Comparison of ENCODE assay signal across 1 cellular context in the genomic region with DNA sequence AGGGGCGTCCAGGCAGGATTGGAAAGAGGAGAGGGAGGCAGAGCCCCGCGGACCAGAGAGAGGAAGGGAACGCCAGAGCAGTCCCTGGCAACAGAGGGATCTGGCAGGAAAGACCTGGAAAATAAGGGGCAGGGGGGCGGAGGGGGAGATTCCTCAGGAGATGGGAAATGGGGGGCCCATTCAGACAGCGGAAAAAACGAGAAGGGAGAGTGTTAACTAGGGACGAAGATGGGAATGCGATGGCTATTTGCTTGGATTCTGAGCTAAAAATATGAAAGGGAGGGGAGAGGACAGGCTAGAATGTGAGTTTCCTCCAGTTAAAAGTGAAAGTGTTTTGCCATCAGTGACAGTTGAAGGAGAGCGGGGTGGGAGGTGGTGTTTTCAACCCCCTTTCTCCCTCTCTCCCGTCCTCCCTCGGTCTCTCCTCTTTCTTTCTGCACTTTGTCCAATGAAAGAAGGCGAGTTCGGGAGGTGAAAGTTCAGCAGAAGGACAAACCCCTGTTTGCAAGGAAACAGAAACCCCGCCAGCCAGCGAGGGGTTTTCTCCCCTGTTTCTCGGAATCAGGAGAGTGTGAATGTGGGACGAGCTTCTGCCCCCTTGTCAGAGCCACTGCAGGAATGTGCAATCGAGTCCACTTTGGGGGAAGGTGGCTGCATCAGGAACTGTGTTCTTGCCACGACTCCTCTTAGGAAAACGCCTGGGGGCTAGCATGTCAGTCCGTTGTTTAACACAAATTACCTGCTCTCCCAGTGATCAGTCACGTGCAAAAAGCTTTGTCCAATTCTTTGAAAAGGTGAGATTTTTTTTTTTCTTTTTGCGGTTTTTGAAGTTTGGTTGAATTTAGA.
TF ChIP-seq lines count a peak whose summit lies in the region.

No MANE protein-coding gene starts in this region.

TF ChIP-seq in HepG2, 621 proteins besides CTCF, POLR2A, EP300 and RAD21 (continued from another document and continues in another):
- TF ChIP-seq, protein P1, sequence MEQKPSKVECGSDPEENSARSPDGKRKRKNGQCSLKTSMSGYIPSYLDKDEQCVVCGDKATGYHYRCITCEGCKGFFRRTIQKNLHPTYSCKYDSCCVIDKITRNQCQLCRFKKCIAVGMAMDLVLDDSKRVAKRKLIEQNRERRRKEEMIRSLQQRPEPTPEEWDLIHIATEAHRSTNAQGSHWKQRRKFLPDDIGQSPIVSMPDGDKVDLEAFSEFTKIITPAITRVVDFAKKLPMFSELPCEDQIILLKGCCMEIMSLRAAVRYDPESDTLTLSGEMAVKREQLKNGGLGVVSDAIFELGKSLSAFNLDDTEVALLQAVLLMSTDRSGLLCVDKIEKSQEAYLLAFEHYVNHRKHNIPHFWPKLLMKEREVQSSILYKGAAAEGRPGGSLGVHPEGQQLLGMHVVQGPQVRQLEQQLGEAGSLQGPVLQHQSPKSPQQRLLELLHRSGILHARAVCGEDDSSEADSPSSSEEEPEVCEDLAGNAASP (CRISPR knock-in tag; IDR thresholded peaks at IDR 0.05; ENCODE audit: borderline replicate concordance): peak; percentile 30; the same call in 1 of the 2 replicates
- TF ChIP-seq PHF8 (CRISPR knock-in tag; IDR thresholded peaks at IDR 0.05) (0 out of 2 replicates have a peak, but pooled peaks have one; percentile 17), ZNF230 (CRISPR knock-in tag; IDR thresholded peaks at IDR 0.05) (no peak), ZNF546 (CRISPR knock-in tag; conservative IDR thresholded peaks at IDR 0.05) (no peak), KMT2B (CRISPR knock-in tag; IDR thresholded peaks at IDR 0.05) (peak; percentile 76; the same call in 1 of the 2 replicates), CENPT (CRISPR knock-in tag; IDR thresholded peaks at IDR 0.05; ENCODE audit: low read depth) (no peak), KDM2A (CRISPR knock-in tag; IDR thresholded peaks at IDR 0.05; ENCODE audit: borderline replicate concordance, low read depth) (peak; percentile 68), ZBTB7A (CRISPR knock-in tag; IDR thresholded peaks at IDR 0.05) (0 out of 2 replicates have a peak, but pooled peaks have one; percentile 45), NFKB2 (CRISPR knock-in tag; IDR thresholded peaks at IDR 0.05; ENCODE audit: borderline replicate concordance) (no peak), ZBTB42 (CRISPR knock-in tag; IDR thresholded peaks at IDR 0.05) (no peak), ZNF761 (CRISPR knock-in tag; conservative IDR thresholded peaks at IDR 0.05) (no peak), TBX2 (CRISPR knock-in tag; IDR thresholded peaks at IDR 0.05; ENCODE audit: borderline replicate concordance) (peak; percentile 78), NCOR1 (IDR thresholded peaks at IDR 0.05; ENCODE audit: borderline replicate concordance, low read length) (peak; percentile 30; the same call in 1 of the 2 replicates), SAP130 (CRISPR knock-in tag; IDR thresholded peaks at IDR 0.05; ENCODE audit: low read depth) (peak; percentile 74), HOXA3 (CRISPR knock-in tag; IDR thresholded peaks at IDR 0.05) (peak; percentile 24; the same call in 1 of the 2 replicates), HOXA5 (CRISPR knock-in tag; IDR thresholded peaks at IDR 0.05) (no peak), NONO (IDR thresholded peaks at IDR 0.05) (no peak), NONO (CRISPR knock-in tag; conservative IDR thresholded peaks at IDR 0.05) (peak; percentile 49; the same call in 1 of the 2 replicates), PPARG (CRISPR knock-in tag; conservative IDR thresholded peaks at IDR 0.05) (peak; percentile 40; the same call in 1 of the 2 replicates), CREM (IDR thresholded peaks at IDR 0.05) (peak; percentile 5; the same call in 1 of the 2 replicates), CREM (CRISPR knock-in tag; IDR thresholded peaks at IDR 0.05) (no peak), ZNF605 (CRISPR knock-in tag; IDR thresholded peaks at IDR 0.05) (peak; percentile 30; the same call in 1 of the 2 replicates), NFYB (CRISPR knock-in tag; IDR thresholded peaks at IDR 0.05) (peak; percentile 10; the same call in 1 of the 2 replicates), ZNF850 (CRISPR knock-in tag; conservative IDR thresholded peaks at IDR 0.05) (no peak), RXRA (CRISPR knock-in tag; IDR thresholded peaks at IDR 0.05) (peak; percentile 84), ZNF614 (CRISPR knock-in tag; IDR thresholded peaks at IDR 0.05; ENCODE audit: borderline replicate concordance) (0 out of 2 replicates have a peak, but pooled peaks have one; percentile 31), NR2C2 (CRISPR knock-in tag; IDR thresholded peaks at IDR 0.05; ENCODE audit: borderline replicate concordance) (peak; percentile 86), ZC3H4 (CRISPR knock-in tag; IDR thresholded peaks at IDR 0.05; ENCODE audit: borderline replicate concordance) (peak; percentile 57; the same call in 1 of the 2 replicates), ZSCAN30 (CRISPR knock-in tag; IDR thresholded peaks at IDR 0.05) (no peak), ZNF501 (CRISPR knock-in tag; IDR thresholded peaks at IDR 0.05) (0 out of 2 replicates have a peak, but pooled peaks have one; percentile 20), ZNF207 (IDR thresholded peaks at IDR 0.05; ENCODE audit: borderline replicate concordance) (no peak), SCMH1 (CRISPR knock-in tag; IDR thresholded peaks at IDR 0.05; ENCODE audit: borderline replicate concordance) (no peak), ZNF891 (CRISPR knock-in tag; IDR thresholded peaks at IDR 0.05) (no peak), MEIS1 (CRISPR knock-in tag; IDR thresholded peaks at IDR 0.05; ENCODE audit: borderline replicate concordance) (0 out of 2 replicates have a peak, but pooled peaks have one; percentile 23), ZNF788 (CRISPR knock-in tag; IDR thresholded peaks at IDR 0.05; ENCODE audit: borderline replicate concordance) (peak; percentile 21; the same call in 1 of the 2 replicates), GATAD2A (CRISPR knock-in tag; IDR thresholded peaks at IDR 0.05) (no peak; the same call in 1 of the 2 replicates), TGIF2 (CRISPR knock-in tag; IDR thresholded peaks at IDR 0.05) (peak; percentile 58), ZBTB7B (CRISPR knock-in tag; IDR thresholded peaks at IDR 0.05) (peak; percentile 57; the same call in 1 of the 2 replicates), MTA3 (CRISPR knock-in tag; IDR thresholded peaks at IDR 0.05) (no peak)
- TF ChIP-seq, protein P2, sequence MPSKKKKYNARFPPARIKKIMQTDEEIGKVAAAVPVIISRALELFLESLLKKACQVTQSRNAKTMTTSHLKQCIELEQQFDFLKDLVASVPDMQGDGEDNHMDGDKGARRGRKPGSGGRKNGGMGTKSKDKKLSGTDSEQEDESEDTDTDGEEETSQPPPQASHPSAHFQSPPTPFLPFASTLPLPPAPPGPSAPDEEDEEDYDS (CRISPR knock-in tag; IDR thresholded peaks at IDR 0.05): peak; percentile 35; the same call in 1 of the 2 replicates
- TF ChIP-seq, protein P3, sequence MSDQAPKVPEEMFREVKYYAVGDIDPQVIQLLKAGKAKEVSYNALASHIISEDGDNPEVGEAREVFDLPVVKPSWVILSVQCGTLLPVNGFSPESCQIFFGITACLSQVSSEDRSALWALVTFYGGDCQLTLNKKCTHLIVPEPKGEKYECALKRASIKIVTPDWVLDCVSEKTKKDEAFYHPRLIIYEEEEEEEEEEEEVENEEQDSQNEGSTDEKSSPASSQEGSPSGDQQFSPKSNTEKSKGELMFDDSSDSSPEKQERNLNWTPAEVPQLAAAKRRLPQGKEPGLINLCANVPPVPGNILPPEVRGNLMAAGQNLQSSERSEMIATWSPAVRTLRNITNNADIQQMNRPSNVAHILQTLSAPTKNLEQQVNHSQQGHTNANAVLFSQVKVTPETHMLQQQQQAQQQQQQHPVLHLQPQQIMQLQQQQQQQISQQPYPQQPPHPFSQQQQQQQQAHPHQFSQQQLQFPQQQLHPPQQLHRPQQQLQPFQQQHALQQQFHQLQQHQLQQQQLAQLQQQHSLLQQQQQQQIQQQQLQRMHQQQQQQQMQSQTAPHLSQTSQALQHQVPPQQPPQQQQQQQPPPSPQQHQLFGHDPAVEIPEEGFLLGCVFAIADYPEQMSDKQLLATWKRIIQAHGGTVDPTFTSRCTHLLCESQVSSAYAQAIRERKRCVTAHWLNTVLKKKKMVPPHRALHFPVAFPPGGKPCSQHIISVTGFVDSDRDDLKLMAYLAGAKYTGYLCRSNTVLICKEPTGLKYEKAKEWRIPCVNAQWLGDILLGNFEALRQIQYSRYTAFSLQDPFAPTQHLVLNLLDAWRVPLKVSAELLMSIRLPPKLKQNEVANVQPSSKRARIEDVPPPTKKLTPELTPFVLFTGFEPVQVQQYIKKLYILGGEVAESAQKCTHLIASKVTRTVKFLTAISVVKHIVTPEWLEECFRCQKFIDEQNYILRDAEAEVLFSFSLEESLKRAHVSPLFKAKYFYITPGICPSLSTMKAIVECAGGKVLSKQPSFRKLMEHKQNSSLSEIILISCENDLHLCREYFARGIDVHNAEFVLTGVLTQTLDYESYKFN (CRISPR knock-in tag; conservative IDR thresholded peaks at IDR 0.05): peak; percentile 51
- TF ChIP-seq, protein P4, sequence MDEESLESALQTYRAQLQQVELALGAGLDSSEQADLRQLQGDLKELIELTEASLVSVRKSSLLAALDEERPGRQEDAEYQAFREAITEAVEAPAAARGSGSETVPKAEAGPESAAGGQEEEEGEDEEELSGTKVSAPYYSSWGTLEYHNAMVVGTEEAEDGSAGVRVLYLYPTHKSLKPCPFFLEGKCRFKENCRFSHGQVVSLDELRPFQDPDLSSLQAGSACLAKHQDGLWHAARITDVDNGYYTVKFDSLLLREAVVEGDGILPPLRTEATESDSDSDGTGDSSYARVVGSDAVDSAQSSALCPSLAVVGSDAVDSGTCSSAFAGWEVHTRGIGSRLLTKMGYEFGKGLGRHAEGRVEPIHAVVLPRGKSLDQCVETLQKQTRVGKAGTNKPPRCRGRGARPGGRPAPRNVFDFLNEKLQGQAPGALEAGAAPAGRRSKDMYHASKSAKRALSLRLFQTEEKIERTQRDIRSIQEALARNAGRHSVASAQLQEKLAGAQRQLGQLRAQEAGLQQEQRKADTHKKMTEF (CRISPR knock-in tag; IDR thresholded peaks at IDR 0.05): peak; percentile 51; the same call in 1 of the 2 replicates
- TF ChIP-seq, protein P5, sequence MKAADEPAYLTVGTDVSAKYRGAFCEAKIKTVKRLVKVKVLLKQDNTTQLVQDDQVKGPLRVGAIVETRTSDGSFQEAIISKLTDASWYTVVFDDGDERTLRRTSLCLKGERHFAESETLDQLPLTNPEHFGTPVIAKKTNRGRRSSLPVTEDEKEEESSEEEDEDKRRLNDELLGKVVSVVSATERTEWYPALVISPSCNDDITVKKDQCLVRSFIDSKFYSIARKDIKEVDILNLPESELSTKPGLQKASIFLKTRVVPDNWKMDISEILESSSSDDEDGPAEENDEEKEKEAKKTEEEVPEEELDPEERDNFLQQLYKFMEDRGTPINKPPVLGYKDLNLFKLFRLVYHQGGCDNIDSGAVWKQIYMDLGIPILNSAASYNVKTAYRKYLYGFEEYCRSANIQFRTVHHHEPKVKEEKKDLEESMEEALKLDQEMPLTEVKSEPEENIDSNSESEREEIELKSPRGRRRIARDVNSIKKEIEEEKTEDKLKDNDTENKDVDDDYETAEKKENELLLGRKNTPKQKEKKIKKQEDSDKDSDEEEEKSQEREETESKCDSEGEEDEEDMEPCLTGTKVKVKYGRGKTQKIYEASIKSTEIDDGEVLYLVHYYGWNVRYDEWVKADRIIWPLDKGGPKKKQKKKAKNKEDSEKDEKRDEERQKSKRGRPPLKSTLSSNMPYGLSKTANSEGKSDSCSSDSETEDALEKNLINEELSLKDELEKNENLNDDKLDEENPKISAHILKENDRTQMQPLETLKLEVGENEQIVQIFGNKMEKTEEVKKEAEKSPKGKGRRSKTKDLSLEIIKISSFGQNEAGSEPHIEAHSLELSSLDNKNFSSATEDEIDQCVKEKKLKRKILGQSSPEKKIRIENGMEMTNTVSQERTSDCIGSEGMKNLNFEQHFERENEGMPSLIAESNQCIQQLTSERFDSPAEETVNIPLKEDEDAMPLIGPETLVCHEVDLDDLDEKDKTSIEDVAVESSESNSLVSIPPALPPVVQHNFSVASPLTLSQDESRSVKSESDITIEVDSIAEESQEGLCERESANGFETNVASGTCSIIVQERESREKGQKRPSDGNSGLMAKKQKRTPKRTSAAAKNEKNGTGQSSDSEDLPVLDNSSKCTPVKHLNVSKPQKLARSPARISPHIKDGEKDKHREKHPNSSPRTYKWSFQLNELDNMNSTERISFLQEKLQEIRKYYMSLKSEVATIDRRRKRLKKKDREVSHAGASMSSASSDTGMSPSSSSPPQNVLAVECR (CRISPR knock-in tag; IDR thresholded peaks at IDR 0.05; ENCODE audit: borderline replicate concordance): peak; percentile 48; the same call in 1 of the 2 replicates
- TF ChIP-seq, protein P6, sequence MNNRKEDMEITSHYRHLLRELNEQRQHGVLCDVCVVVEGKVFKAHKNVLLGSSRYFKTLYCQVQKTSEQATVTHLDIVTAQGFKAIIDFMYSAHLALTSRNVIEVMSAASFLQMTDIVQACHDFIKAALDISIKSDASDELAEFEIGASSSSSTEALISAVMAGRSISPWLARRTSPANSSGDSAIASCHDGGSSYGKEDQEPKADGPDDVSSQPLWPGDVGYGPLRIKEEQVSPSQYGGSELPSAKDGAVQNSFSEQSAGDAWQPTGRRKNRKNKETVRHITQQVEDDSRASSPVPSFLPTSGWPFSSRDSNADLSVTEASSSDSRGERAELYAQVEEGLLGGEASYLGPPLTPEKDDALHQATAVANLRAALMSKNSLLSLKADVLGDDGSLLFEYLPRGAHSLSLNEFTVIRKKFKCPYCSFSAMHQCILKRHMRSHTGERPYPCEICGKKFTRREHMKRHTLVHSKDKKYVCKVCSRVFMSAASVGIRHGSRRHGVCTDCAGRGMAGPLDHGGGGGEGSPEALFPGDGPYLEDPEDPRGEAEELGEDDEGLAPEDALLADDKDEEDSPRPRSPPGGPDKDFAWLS (CRISPR knock-in tag; IDR thresholded peaks at IDR 0.05; ENCODE audit: borderline replicate concordance): no peak
- TF ChIP-seq, protein P7, sequence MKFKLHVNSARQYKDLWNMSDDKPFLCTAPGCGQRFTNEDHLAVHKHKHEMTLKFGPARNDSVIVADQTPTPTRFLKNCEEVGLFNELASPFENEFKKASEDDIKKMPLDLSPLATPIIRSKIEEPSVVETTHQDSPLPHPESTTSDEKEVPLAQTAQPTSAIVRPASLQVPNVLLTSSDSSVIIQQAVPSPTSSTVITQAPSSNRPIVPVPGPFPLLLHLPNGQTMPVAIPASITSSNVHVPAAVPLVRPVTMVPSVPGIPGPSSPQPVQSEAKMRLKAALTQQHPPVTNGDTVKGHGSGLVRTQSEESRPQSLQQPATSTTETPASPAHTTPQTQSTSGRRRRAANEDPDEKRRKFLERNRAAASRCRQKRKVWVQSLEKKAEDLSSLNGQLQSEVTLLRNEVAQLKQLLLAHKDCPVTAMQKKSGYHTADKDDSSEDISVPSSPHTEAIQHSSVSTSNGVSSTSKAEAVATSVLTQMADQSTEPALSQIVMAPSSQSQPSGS (CRISPR knock-in tag; IDR thresholded peaks at IDR 0.05): 0 out of 2 replicates have a peak, but pooled peaks have one; percentile 32
